17 cellular contexts compared by ENCODE assay signal in genomic region chr5:180346358-180346757, GRCh38. TPM values are rescaled to one million over a fixed set of nuclear protein-coding genes. Genes with fewer than 3 reads are reported as not detected.
DNase-seq lines count a peak whose midpoint lies in the region; ATAC-seq, FAIRE-seq and TF ChIP-seq lines count a peak whose summit lies in the region.
"Had no signal": no experiment of that assay in that cellular context is flagged by ENCODE, and none has a peak within 500 bp of the region (broad histone marks: within the 10 kb centered on the region; RNA-seq: fewer than 3 reads in every experiment).

No MANE protein-coding gene starts in this region.

- intact Hi-C loops in thyroid gland (cut with DNase I) = no loop called here

- peaks cover 90% of the 10 kb centered on the region for H3K4me1 Mint-ChIP-seq in GM23338
- H3K4me1 Mint-ChIP-seq in activated CD8-positive, alpha-beta memory T cell treated with anti-CD3 and anti-CD28 coated beads, Interleukin-2, amount 10 ng/mL, durations not matched to agents 7 days and 5 days = no peaks in the 10 kb centered on the region

- H2AFZ ChIP-seq in GM23338 (no peak overlapping the region), osteoblast (ENCODE audit: low read length) (no peak overlapping the region)

- TF ChIP-seq CTCF in GM23338 (conservative IDR thresholded peaks at IDR 0.05; ENCODE audit: low read depth in 2 of 2) = no peak
- TF ChIP-seq CTCF in HEK293 (tag by site-specific recombination; IDR thresholded peaks at IDR 0.05) = no peak
- TF ChIP-seq CTCF in osteoblast (IDR thresholded peaks at IDR 0.05; ENCODE audit: extremely low read depth, low read depth, low read length) = no peak
- TF ChIP-seq CTCF in thyroid gland (IDR thresholded peaks at IDR 0.05) = no peak

- TF ChIP-seq POLR2A in GM12891 (IDR thresholded peaks at IDR 0.05; ENCODE audit: low read depth, low read length) (no peak), thyroid gland (IDR thresholded peaks at IDR 0.05) (no peak)

- H3K9me3 Mint-ChIP-seq in GM23338 = no peaks in the 10 kb centered on the region; the same call in 2 of the 3 replicates
- no peaks in the 10 kb centered on the region for H3K9me3 Mint-ChIP-seq in activated CD8-positive, alpha-beta memory T cell treated with anti-CD3 and anti-CD28 coated beads, Interleukin-2, amount 10 ng/mL, durations not matched to agents 7 days and 5 days (ENCODE audit: low read depth)
- H3K9me3 Mint-ChIP-seq: CD4-positive, alpha-beta memory T cell had no signal

- DNase-seq in GM23338 (ENCODE audit: low spot score) (no peak), osteoblast (ENCODE audit: insufficient read length, low spot score, missing footprints) (peak; percentile 18), GM12891 (ENCODE audit: insufficient read length, low spot score) (no peak), thyroid gland (no peak)
- DNase-seq in activated CD8-positive, alpha-beta memory T cell treated with anti-CD3 and anti-CD28 coated beads, Interleukin-2, amount 10 ng/mL, durations not matched to agents 7 days and 5 days = no peak
- DNase-seq: BE2C; CD4-positive, alpha-beta memory T cell; DMS153; DMS79 treated with DMSO at 0.1 percent for 48 hours; EL had no signal

- FAIRE-seq in GM12891 (lab: Jason Lieb, UNC) = no peak
- FAIRE-seq: A204.1, G401.6, GM19239 had no signal

- H3K9me2 ChIP-seq in GM23338 (ENCODE audit: insufficient read depth) = no peaks in the 10 kb centered on the region

- peaks cover 14% of the 10 kb centered on the region for H3K27me3 Mint-ChIP-seq in GM23338 (ENCODE audit: insufficient read depth, low read depth, poor library complexity)
- peaks cover 25% of the 10 kb centered on the region for H3K27me3 Mint-ChIP-seq in activated CD8-positive, alpha-beta memory T cell treated with anti-CD3 and anti-CD28 coated beads, Interleukin-2, amount 10 ng/mL, durations not matched to agents 7 days and 5 days

- peak overlapping the region; percentile 95; the same call in 1 of the 2 replicates for H3K27ac ChIP-seq in GM23338 (ENCODE audit: low read depth)
- H3K27ac ChIP-seq in HEK293 (ENCODE audit: extremely low read depth, low read depth, low read length) = no peak overlapping the region
- H3K27ac ChIP-seq in iPS-20b (ENCODE audit: low read length) = peak overlapping the region; percentile 17
- no peak overlapping the region for H3K27ac ChIP-seq in osteoblast (ENCODE audit: low read depth, low read length)
- H3K27ac ChIP-seq in thyroid gland = no peak overlapping the region
- H3K27ac ChIP-seq: C4-2B had no signal

- no peak for ATAC-seq in GM23338
- no peak for ATAC-seq in activated CD8-positive, alpha-beta memory T cell treated with anti-CD3 and anti-CD28 coated beads, Interleukin-2, amount 10 ng/mL, durations not matched to agents 7 days and 5 days
- ATAC-seq: HCT116 had no signal

- H3K4me3 ChIP-seq in GM23338 (no peak overlapping the region), HEK293 (ENCODE audit: low read depth, low read length) (no peak overlapping the region), iPS-20b (ENCODE audit: low read length) (no peak overlapping the region), osteoblast (ENCODE audit: insufficient read depth, low read length) (no peak overlapping the region), thyroid gland (replicated peaks in 1 of 3) (no peak overlapping the region)

- CTCF ChIA-PET in HEK293 (lab: Yijun Ruan, JAX) = interaction anchor here (1.1 kb wide), 1 partner anchor 30 kb away, joined by 4 read pairs; no protein-coding TSS in a partner anchor
- CTCF ChIA-PET in activated CD8-positive, alpha-beta memory T cell treated with anti-CD3 and anti-CD28 coated beads, Interleukin-2, amount 10 ng/mL, durations not matched to agents 7 days and 5 days (lab: Charles Lee) = interaction anchor here (5.7 kb wide), 1 partner anchor 18 kb away, joined by 24 read pairs; no protein-coding TSS in a partner anchor

- H3K36me3 ChIP-seq in GM23338 (ENCODE audit: insufficient read depth) (no peaks in the 10 kb centered on the region), HEK293 (ENCODE audit: control insufficient read depth in 2 of 2, insufficient read depth in 1 of 2, low read length in 2 of 2) (peaks cover 0 to 5% of the 10 kb centered on the region in 2 experiments; a peak in 1 of 3 replicates), iPS-20b (ENCODE audit: insufficient read depth, low read depth, low read length) (peaks cover 9% of the 10 kb centered on the region; the same call in 1 of the 2 replicates), osteoblast (ENCODE audit: insufficient read depth, low read length) (peaks cover 10% of the 10 kb centered on the region), thyroid gland (no peaks in the 10 kb centered on the region)
- H3K36me3 ChIP-seq: BE2C had no signal

- H3K36me3 Mint-ChIP-seq in GM23338 (ENCODE audit: low read depth) = peaks cover 61% of the 10 kb centered on the region
- no peaks in the 10 kb centered on the region for H3K36me3 Mint-ChIP-seq in activated CD8-positive, alpha-beta memory T cell treated with anti-CD3 and anti-CD28 coated beads, Interleukin-2, amount 10 ng/mL, durations not matched to agents 7 days and 5 days
- H3K36me3 Mint-ChIP-seq: CD4-positive, alpha-beta memory T cell had no signal

- H3F3A ChIP-seq in GM23338 (replicated peaks; ENCODE audit: low read depth) = peaks cover 15% of the 10 kb centered on the region

- H3K9me3 ChIP-seq in HEK293 (ENCODE audit: control insufficient read depth, insufficient read depth, low read depth, low read length) (no peaks in the 10 kb centered on the region), iPS-20b (ENCODE audit: insufficient read depth, low read depth, low read length) (no peaks in the 10 kb centered on the region), osteoblast (ENCODE audit: low read depth, low read length) (no peaks in the 10 kb centered on the region), thyroid gland (no peaks in the 10 kb centered on the region)
- H3K9me3 ChIP-seq: BE2C had no signal

- peak overlapping the region; percentile 47 for H3K27ac Mint-ChIP-seq in GM23338
- no peak overlapping the region for H3K27ac Mint-ChIP-seq in activated CD8-positive, alpha-beta memory T cell treated with anti-CD3 and anti-CD28 coated beads, Interleukin-2, amount 10 ng/mL, durations not matched to agents 7 days and 5 days

- H3K9ac ChIP-seq in iPS-20b (ENCODE audit: low read depth, low read length) = no peak overlapping the region

- H3K79me2 ChIP-seq in GM23338 (replicated peaks; ENCODE audit: insufficient read depth) = peaks cover 83% of the 10 kb centered on the region
- H3K79me2 ChIP-seq in osteoblast (ENCODE audit: insufficient read depth, low read length) = peaks cover 53% of the 10 kb centered on the region

- H3K4me1 ChIP-seq in GM23338 (ENCODE audit: insufficient read depth) = peaks cover 88% of the 10 kb centered on the region
- H3K4me1 ChIP-seq in HEK293 (ENCODE audit: control insufficient read depth, insufficient read depth, low read length) = no peaks in the 10 kb centered on the region
- peaks cover 70% of the 10 kb centered on the region for H3K4me1 ChIP-seq in iPS-20b (ENCODE audit: insufficient read depth, low read length)
- H3K4me1 ChIP-seq in osteoblast (ENCODE audit: insufficient read depth, low read length) = peaks cover 37% of the 10 kb centered on the region
- H3K4me1 ChIP-seq in thyroid gland = peaks cover 0 to 15% of the 10 kb centered on the region in 2 donors
- H3K4me1 ChIP-seq: BE2C had no signal

- WGBS in thyroid gland, 2 donors = 94 to 97% methylated on average over 13 to 14 of the region's 14 CpGs

- H3K4me3 Mint-ChIP-seq in GM23338 = peak overlapping the region; percentile 38; the same call in 1 of the 3 replicates
- H3K4me3 Mint-ChIP-seq in activated CD8-positive, alpha-beta memory T cell treated with anti-CD3 and anti-CD28 coated beads, Interleukin-2, amount 10 ng/mL, durations not matched to agents 7 days and 5 days = no peak overlapping the region
- H3K4me3 Mint-ChIP-seq: CD4-positive, alpha-beta memory T cell had no signal

- peaks cover 31% of the 10 kb centered on the region for H4K20me1 ChIP-seq in GM23338 (replicated peaks; ENCODE audit: insufficient read depth)
- peaks cover 55% of the 10 kb centered on the region for H4K20me1 ChIP-seq in osteoblast (ENCODE audit: insufficient read depth, low read length)

- POLR2A ChIA-PET in HEK293 (lab: Yijun Ruan, JAX) = no interaction called here

- H3K4me2 ChIP-seq in GM23338 (peak overlapping the region; percentile 64), osteoblast (ENCODE audit: insufficient read depth, low read length) (no peak overlapping the region)

- H3K27me3 ChIP-seq in GM23338 (ENCODE audit: insufficient read depth) (no peaks in the 10 kb centered on the region), iPS-20b (ENCODE audit: insufficient read depth, low read length) (no peaks in the 10 kb centered on the region), osteoblast (ENCODE audit: insufficient read depth, low read length) (no peaks in the 10 kb centered on the region), thyroid gland (no peaks in the 10 kb centered on the region)

TF ChIP-seq in GM23338, 12 proteins besides CTCF, POLR2A, EP300 and RAD21 (continues in another document):
- TF ChIP-seq ZNF331 (CRISPR knock-in tag; IDR thresholded peaks at IDR 0.05; ENCODE audit: low read depth) (no peak), CREB1 (CRISPR knock-in tag; IDR thresholded peaks at IDR 0.05; ENCODE audit: low read depth) (no peak), NANOG (IDR thresholded peaks at IDR 0.05; ENCODE audit: borderline replicate concordance) (no peak)

TF ChIP-seq in HEK293, 187 proteins besides CTCF, POLR2A, EP300 and RAD21 (continues in another document):
- 0 out of 2 replicates have a peak, but pooled peaks have one; percentile 15 for TF ChIP-seq ZIC2 (tag by site-specific recombination; IDR thresholded peaks at IDR 0.05)

TF ChIP-seq in GM12891, 5 proteins besides CTCF, POLR2A, EP300 and RAD21:
- no peak for TF ChIP-seq POLR2AphosphoS5 (IDR thresholded peaks at IDR 0.05; ENCODE audit: low read depth, low read length)
- no peak for TF ChIP-seq TAF1 (IDR thresholded peaks at IDR 0.05; ENCODE audit: low read depth, low read length)

RNA-seq across cellular contexts. Expression of gene GFPT2, which starts 6.8 kb away (rescaled TPM):
- 103 and 120 TPM in 2 replicates for total RNA-seq in GM23338 (2014; rRNA removed; shearing (Covaris generic))
- polyA plus RNA-seq in GM23338 (2016; fragmentation: Nextera tagmentation; extraction: Ambion mirVana) = 74.6 and 82.6 TPM in 2 replicates
- total RNA-seq in osteoblast (30.4 and 39.5 TPM in 2 replicates), thyroid gland (10 to 100 TPM in 2 of 4 donors, 1 to 10 TPM in 2; 8.2 to 26.6 (median 11.1) TPM)
- polyA plus RNA-seq in GM12891 (2012; ENCODE audit: low read depth, missing spikeins) = 0.72 TPM
- under 1 TPM; 0.15 to 0.37 TPM for total RNA-seq in activated CD8-positive, alpha-beta memory T cell treated with anti-CD3 and anti-CD28 coated beads, Interleukin-2, amount 10 ng/mL, durations not matched to agents 7 days and 5 days

RNA-seq across cellular contexts. Expression of gene MAPK9, which starts 54.5 kb away (rescaled TPM):
- total RNA-seq in GM23338 (2014; rRNA removed; shearing (Covaris generic)) = 27.8 and 37.0 TPM in 2 replicates
- polyA plus RNA-seq in GM23338 (2016; fragmentation: Nextera tagmentation; extraction: Ambion mirVana) = 13.6 and 16.8 TPM in 2 replicates
- total RNA-seq in osteoblast (31.8 and 36.8 TPM in 2 replicates), thyroid gland (10 to 100 TPM; 48.1 to 70.0 (median 54.2) TPM)
- polyA plus RNA-seq in GM12891 (2012; ENCODE audit: low read depth, missing spikeins) = 9.8 TPM
- 10 to 100 TPM; 40.9 to 44.4 TPM for total RNA-seq in activated CD8-positive, alpha-beta memory T cell treated with anti-CD3 and anti-CD28 coated beads, Interleukin-2, amount 10 ng/mL, durations not matched to agents 7 days and 5 days

Comparison
In these comparisons a context has a peak if more than half of its experiments do, and no peak if none do; other contexts are left out.
1. H3K27ac ChIP-seq: peak in GM23338 (single experiment) and iPS-20b (single experiment); none in HEK293 (single experiment), osteoblast (single experiment) and thyroid gland (0 of 3).
2. RNA of gene GFPT2, which starts 6.8 kb away (total RNA-seq): 103 to 120 TPM in GM23338, 30.4 to 39.5 TPM in osteoblast and 8.2 to 26.6 TPM in thyroid gland; 0.15 to 0.37 TPM in activated CD8-positive, alpha-beta memory T cell treated with anti-CD3 and anti-CD28 coated beads, Interleukin-2, amount 10 ng/mL, durations not matched to agents 7 days and 5 days; every median in the first group is over 4 times any median in the second.